In the genomic region with DNA sequence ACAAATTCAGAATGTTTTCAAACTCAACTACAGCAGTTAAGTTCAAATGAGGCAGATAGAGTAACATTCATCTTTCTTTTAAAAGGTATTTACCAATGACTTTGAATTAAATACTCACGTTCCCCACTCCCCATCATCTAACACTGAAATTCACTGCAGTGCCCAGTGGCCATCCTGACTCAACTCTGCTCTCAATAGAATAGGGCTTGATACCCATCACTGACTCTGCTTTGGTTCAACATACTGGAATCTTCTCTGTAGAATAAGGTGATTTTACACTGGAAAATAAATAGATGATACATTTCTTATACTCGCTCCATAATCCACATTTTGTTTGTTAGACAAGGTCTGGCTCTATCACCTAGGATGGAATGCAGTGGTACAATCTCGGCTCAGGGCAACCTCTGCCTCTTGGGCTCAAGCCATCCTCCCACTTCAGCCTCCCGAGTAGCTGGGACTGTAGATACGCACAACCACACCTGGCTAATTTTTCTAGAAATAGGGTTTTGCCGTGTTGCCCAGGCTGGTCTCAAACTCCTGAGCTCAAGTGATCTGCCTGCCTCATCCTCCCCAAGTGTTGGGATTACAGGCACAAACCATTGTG, we compare ENCODE assay signal across 2 cellular contexts.
TF ChIP-seq lines count a peak whose summit lies in the region.

No MANE protein-coding gene starts in this region.

TF ChIP-seq in HepG2, 621 proteins besides CTCF, POLR2A, EP300 and RAD21:
- peak; percentile 74; the same call in 1 of the 2 replicates for TF ChIP-seq PAF1 (CRISPR knock-in tag; IDR thresholded peaks at IDR 0.05)
- no peak for TF ChIP-seq FOXC1 (CRISPR knock-in tag; IDR thresholded peaks at IDR 0.05; ENCODE audit: borderline replicate concordance)
- TF ChIP-seq RBM22 (optimal IDR thresholded peaks at IDR 0.05; ENCODE audit: low read length), result peak; percentile 90
- TF ChIP-seq POLR2G (IDR thresholded peaks at IDR 0.05; ENCODE audit: low read depth, low read length), result peak; percentile 49; the same call in 1 of the 2 replicates
- TF ChIP-seq AGO2 (optimal IDR thresholded peaks at IDR 0.05; ENCODE audit: low read depth, low read length), result peak; percentile 54
- no peak for TF ChIP-seq KMT2B (CRISPR knock-in tag; IDR thresholded peaks at IDR 0.05)
- TF ChIP-seq POLR2AphosphoS2 (IDR thresholded peaks at IDR 0.05; ENCODE audit: low read depth, low read length), result peak; percentile 53; the same call in 1 of the 2 replicates
- TF ChIP-seq NFIC (IDR thresholded peaks at IDR 0.05; ENCODE audit: low read length), result peak; percentile 27; the same call in 1 of the 2 replicates
- no peak for TF ChIP-seq NONO (IDR thresholded peaks at IDR 0.05)
- TF ChIP-seq NONO (CRISPR knock-in tag; conservative IDR thresholded peaks at IDR 0.05), result no peak
TF ChIP-seq in HepG2: peak in this region for 6.

TF ChIP-seq in H1, 55 proteins besides CTCF, POLR2A, EP300 and RAD21 (continued from another document):
- peak; percentile 83 for TF ChIP-seq POLR2AphosphoS5 (IDR thresholded peaks at IDR 0.05; ENCODE audit: low read depth, low read length)
